Comparison of ENCODE assay signal across 23 cellular contexts in genomic region chr6:128638817-128639216, GRCh38.
"Had no signal": no experiment of that assay in that cellular context is flagged by ENCODE, and none has a peak within 500 bp of the region (broad histone marks: within the 10 kb centered on the region; RNA-seq: fewer than 3 reads in every experiment).

No MANE protein-coding gene starts in this region.

- H3K4me2 ChIP-seq: hepatocyte had no signal

- FAIRE-seq: colon, endothelial cell of umbilical vein, frontal cortex, islet of Langerhans had no signal

- H3K9me3 ChIP-seq: esophagus muscularis mucosa, gastroesophageal sphincter, heart left ventricle, left lung, lower lobe of right lung had no signal

- ATAC-seq: foreskin keratinocyte; gastroesophageal sphincter; heart left ventricle; left cardiac atrium; left lung; left ventricle myocardium superior; lower lobe of right lung; naive thymus-derived CD4-positive, alpha-beta T cell had no signal

- H3K4me1 ChIP-seq: esophagus muscularis mucosa, gastroesophageal sphincter, left lung, lower lobe of right lung had no signal

- DNase-seq: dermis blood vessel endothelial cell; dorsolateral prefrontal cortex; effector CD4-positive, alpha-beta T cell; effector memory CD4-positive, alpha-beta T cell; foreskin keratinocyte; heart left ventricle; hypothalamus; immature natural killer cell; left cardiac atrium; left lung; left ventricle myocardium superior; lower lobe of right lung; mesenchymal stem cell; midbrain; naive thymus-derived CD4-positive, alpha-beta T cell had no signal

- H3K9me3 Mint-ChIP-seq: naive thymus-derived CD4-positive, alpha-beta T cell had no signal

- H3K27me3 ChIP-seq: dorsolateral prefrontal cortex, esophagus muscularis mucosa, foreskin keratinocyte, gastroesophageal sphincter, heart left ventricle, hepatocyte, left lung had no signal

- H3K79me2 ChIP-seq: hepatocyte had no signal

- H3K27ac ChIP-seq: coronary artery, dorsolateral prefrontal cortex, esophagus muscularis mucosa, foreskin keratinocyte, gastroesophageal sphincter, heart left ventricle, hepatocyte, left lung, lower lobe of right lung had no signal

- H3K4me3 ChIP-seq: coronary artery, dorsolateral prefrontal cortex, esophagus muscularis mucosa, gastroesophageal sphincter, heart left ventricle, hepatocyte, left lung, lower lobe of right lung had no signal

- H3K36me3 ChIP-seq: esophagus muscularis mucosa, gastroesophageal sphincter, heart left ventricle, left lung, lower lobe of right lung had no signal

- H3K27ac Mint-ChIP-seq: immature natural killer cell; naive thymus-derived CD4-positive, alpha-beta T cell had no signal

- H3K36me3 Mint-ChIP-seq: immature natural killer cell; naive thymus-derived CD4-positive, alpha-beta T cell had no signal

- H3K4me1 Mint-ChIP-seq: immature natural killer cell; naive thymus-derived CD4-positive, alpha-beta T cell had no signal

- H3K4me3 Mint-ChIP-seq: immature natural killer cell; naive thymus-derived CD4-positive, alpha-beta T cell had no signal

- H2AFZ ChIP-seq: hepatocyte had no signal
